8 cellular contexts compared by ENCODE assay signal in the genomic region with DNA sequence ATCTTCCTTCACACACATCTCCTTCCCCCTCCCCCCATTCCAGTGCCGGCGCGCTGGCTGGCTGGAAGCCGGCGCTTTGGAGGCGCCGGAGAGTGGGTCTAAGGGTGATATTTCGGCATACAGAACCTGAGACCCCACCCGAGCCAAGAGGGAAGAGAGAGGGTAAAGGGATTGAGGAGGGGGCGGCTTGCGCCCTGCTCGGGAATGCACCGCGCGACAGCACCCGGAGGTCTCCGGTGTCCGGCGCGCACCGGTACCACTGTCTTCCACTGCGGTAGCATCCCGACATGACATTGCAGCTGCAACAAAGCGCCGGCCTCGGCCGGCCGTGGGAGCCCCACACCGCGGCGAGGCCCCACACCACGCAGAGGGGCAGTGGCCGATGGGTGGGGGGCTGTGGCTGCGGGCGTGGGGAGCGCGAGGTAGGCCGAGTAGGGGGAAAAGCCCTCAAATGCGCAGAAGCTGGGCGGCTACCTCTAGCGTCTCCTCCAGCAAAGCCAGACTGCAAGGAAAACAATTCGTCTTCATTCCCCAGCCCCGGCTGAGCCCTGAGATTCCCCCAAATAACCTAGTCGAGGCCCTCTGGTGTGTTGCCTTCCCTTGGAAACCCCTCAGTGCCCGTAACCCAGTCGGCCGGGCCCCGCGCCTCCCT. TPM values are rescaled to one million over a fixed set of nuclear protein-coding genes. Genes with fewer than 3 reads are reported as not detected.
DNase-seq lines count a peak whose midpoint lies in the region; ATAC-seq, FAIRE-seq and TF ChIP-seq lines count a peak whose summit lies in the region.

No MANE protein-coding gene starts in this region.

- no peak for TF ChIP-seq CTCF in endodermal cell (conservative IDR thresholded peaks at IDR 0.05)

- H3K4me1 ChIP-seq in SJSA1 (replicated peaks) (peaks cover 13% of the 10 kb centered on the region), endodermal cell (ENCODE audit: control insufficient read depth, insufficient read depth, low read length) (peaks cover 6% of the 10 kb centered on the region), mononuclear cell (ENCODE audit: insufficient read depth, low read length) (peaks cover 20% of the 10 kb centered on the region)

- H3K36me3 ChIP-seq in SJSA1 = no peaks in the 10 kb centered on the region
- H3K36me3 ChIP-seq in endodermal cell (ENCODE audit: control insufficient read depth, insufficient read depth, low read length) = peaks cover 26% of the 10 kb centered on the region

- WGBS in endodermal cell (ENCODE audit: insufficient coverage in 1 of 2, insufficient read length in 1 of 2), 2 experiments = 0% methylated on average over 5 to 49 of the region's 49 CpGs

- H3K27me3 ChIP-seq in SJSA1 (replicated peaks) (peaks cover 35% of the 10 kb centered on the region), endodermal cell (ENCODE audit: control insufficient read depth, insufficient read depth, low read length, poor library complexity, severe bottlenecking) (no peaks in the 10 kb centered on the region), mononuclear cell (ENCODE audit: insufficient read depth, low read length) (peaks cover 37% of the 10 kb centered on the region)

- peak overlapping the region; percentile 32 for H3K4me3 ChIP-seq in SJSA1
- peak overlapping the region; percentile 91 for H3K4me3 ChIP-seq in endodermal cell (ENCODE audit: low read length)
- H3K4me3 ChIP-seq in mononuclear cell (ENCODE audit: low read length) = peak overlapping the region; percentile 41

- H3K27ac ChIP-seq in SJSA1 = no peak overlapping the region
- peak overlapping the region; percentile 88 for H3K27ac ChIP-seq in endodermal cell (ENCODE audit: low read depth, low read length)

- H3K27ac Mint-ChIP-seq in endodermal cell = peak overlapping the region; percentile 91

- H3K9ac ChIP-seq in endodermal cell (ENCODE audit: extremely low read depth, low read length, poor library complexity, severe bottlenecking) = peak overlapping the region; percentile 69

- no peaks in the 10 kb centered on the region for H3K9me3 ChIP-seq in SJSA1 (replicated peaks)
- H3K9me3 ChIP-seq in endodermal cell (ENCODE audit: control insufficient read depth, low read length) = peaks cover 20% of the 10 kb centered on the region
- H3K9me3 ChIP-seq in mononuclear cell (ENCODE audit: low read depth, low read length) = no peaks in the 10 kb centered on the region

- intact Hi-C loops in Right ventricle myocardium inferior (cut with DNase I) = loop anchor here (5.0 kb wide), 1 partner anchor 61 kb away; no protein-coding TSS in a partner anchor
- intact Hi-C loops in cardiac septum (cut with DNase I) = no loop called here

- H3K36me3 Mint-ChIP-seq in endodermal cell (ENCODE audit: low read depth) = peaks cover 13% of the 10 kb centered on the region

- H3K27me3 Mint-ChIP-seq in endodermal cell (ENCODE audit: insufficient read depth) = no peaks in the 10 kb centered on the region

- H3K4me3 Mint-ChIP-seq in endodermal cell = peak overlapping the region; percentile 89

- H3K9me3 Mint-ChIP-seq in endodermal cell = peaks cover 11% of the 10 kb centered on the region

- DNase-seq in Right ventricle myocardium inferior (ENCODE audit: missing footprints) (peak; percentile 65), cardiac septum (ENCODE audit: low spot score) (no peak), SJSA1 (ENCODE audit: low read depth in 1 of 2, low spot score in 2 of 2) (peak in 1 of 2 experiments; percentile 15), endodermal cell (peak; percentile 72), urothelium cell line (ENCODE audit: low spot score) (peak; percentile 54)

- H3K4me1 Mint-ChIP-seq in endodermal cell = peaks cover 38% of the 10 kb centered on the region

- ATAC-seq in Right ventricle myocardium inferior = peak; percentile 61
- ATAC-seq in HG02938 (IDR thresholded peaks at IDR 0.05; ENCODE audit: unreplicated experiment) = peak; percentile 19
- ATAC-seq in HG03097 (IDR thresholded peaks at IDR 0.05; ENCODE audit: low FRiP score, unreplicated experiment) = no peak

- FAIRE-seq in urothelium cell line (lab: Jason Lieb, UNC) = no peak

RNA-seq across cellular contexts. Expression of a gene that starts 0.9 kb away (rescaled TPM):
- 15.3 TPM for total RNA-seq in Right ventricle myocardium inferior
- 3.5 TPM for total RNA-seq in cardiac septum
- total RNA-seq in SJSA1 (2014; rRNA removed; shearing (Covaris generic)) = 0.31 and 0.68 TPM in 2 replicates
- total RNA-seq in endodermal cell = 10 to 100 TPM; 63.3 to 93.2 TPM
- polyA plus RNA-seq in endodermal cell (2013, experiment 1 of 2) = 35.5 TPM
- polyA plus RNA-seq in endodermal cell (2013, experiment 2 of 2) = 44.5 TPM
- 5.2 TPM for total RNA-seq in mononuclear cell

Comparison
In these comparisons a context has a peak if more than half of its experiments do, and no peak if none do; other contexts are left out.
1. H3K4me3 ChIP-seq: peak in every context shown above with its lines; median percentile 91 in endodermal cell; 41 in mononuclear cell; 32 in SJSA1.